8 cellular contexts compared by ENCODE assay signal in the genomic region with DNA sequence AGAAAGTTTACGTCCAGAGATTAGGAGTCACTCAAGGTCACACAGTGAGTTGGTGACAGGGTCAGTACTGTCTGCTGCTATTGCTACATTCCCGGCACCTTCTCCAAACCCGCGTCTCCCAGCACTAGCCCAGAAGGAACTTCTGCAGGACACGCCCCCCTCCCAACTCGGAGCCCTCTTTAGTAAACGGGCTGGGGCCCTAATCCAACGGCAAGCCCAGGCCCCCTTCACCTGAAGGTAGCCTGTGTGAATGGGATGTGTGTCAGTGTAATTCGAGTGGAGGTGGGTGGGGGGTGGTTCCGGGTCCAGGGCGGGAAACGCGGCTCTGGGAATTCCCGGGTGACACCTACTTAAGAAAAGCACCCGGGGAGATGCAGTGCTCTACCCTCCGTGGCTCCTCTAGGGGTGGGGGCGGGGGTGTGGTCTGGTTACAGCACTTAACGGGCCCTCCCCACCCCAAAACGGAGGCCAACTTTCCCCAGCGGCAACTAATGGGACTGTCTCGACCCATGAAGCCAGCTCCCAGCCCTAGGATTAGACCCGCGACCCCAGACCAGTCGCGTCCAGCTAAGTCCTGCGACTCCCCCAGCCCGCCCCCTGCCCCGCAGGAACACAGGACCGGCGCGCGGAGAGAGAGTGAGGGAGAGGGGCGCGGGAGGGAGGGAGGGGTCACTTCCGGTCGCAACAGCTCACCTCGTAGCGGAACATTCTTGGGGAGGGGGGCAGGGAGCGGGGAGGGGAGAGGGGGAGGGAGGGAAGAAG. TPM values are rescaled to one million over a fixed set of nuclear protein-coding genes. Genes with fewer than 3 reads are reported as not detected.
DNase-seq lines count a peak whose midpoint lies in the region; ATAC-seq and TF ChIP-seq lines count a peak whose summit lies in the region.

No MANE protein-coding gene starts in this region.

- intact Hi-C loops in heart left ventricle (cut with DNase I) = loop anchor here in 6 of 10 donors (2.0 to 10.0 kb wide), 11 partner anchors 51 to 524 kb away; a partner anchor contains a TSS

- peak overlapping the region; percentile 90 for H3K4me3 Mint-ChIP-seq in activated naive CD8-positive, alpha-beta T cell

- 0 to 1% (median 1%) methylated on average over 11 to 39 of the region's 39 CpGs for WGBS in heart left ventricle, 4 donors

- H3K4me1 Mint-ChIP-seq in activated naive CD8-positive, alpha-beta T cell (ENCODE audit: low read depth) = peaks cover 46% of the 10 kb centered on the region

- H3K4me1 ChIP-seq in SJCRH30 (peaks cover 5% of the 10 kb centered on the region; the same call in 1 of the 2 replicates), heart left ventricle (peaks cover 6 to 46% (median 20%) of the 10 kb centered on the region in 12 donors)

- DNase-seq in AG08395 (ENCODE audit: low spot score) = peak; percentile 44
- peak; percentile 43 to 49 for DNase-seq in SJCRH30
- DNase-seq in heart left ventricle = peak in 4 of 5 donors; percentile 49 to 77 (median 64)
- peak; percentile 38 for DNase-seq in renal cortical epithelial cell (ENCODE audit: low read depth)
- DNase-seq in NCI-H446 treated with DMSO at 0.1 percent for 48 hours (lab: John Stamatoyannopoulos, UW) = no peak

- no peaks in the 10 kb centered on the region for H3K9me3 ChIP-seq in SJCRH30 (replicated peaks)
- H3K9me3 ChIP-seq in heart left ventricle = no peaks in the 10 kb centered on the region

- peak overlapping the region; percentile 88 for H3K27ac Mint-ChIP-seq in activated naive CD8-positive, alpha-beta T cell

- no peaks in the 10 kb centered on the region for H3K27me3 ChIP-seq in SJCRH30
- H3K27me3 ChIP-seq in heart left ventricle = no peaks in the 10 kb centered on the region

- H3K27ac ChIP-seq in SJCRH30 (peak overlapping the region; percentile 63), heart left ventricle (peak overlapping the region; percentile 82 to 99 (median 92))

- no peak for TF ChIP-seq POLR2A in heart left ventricle (IDR thresholded peaks at IDR 0.05)

- no peaks in the 10 kb centered on the region for H3K9me3 Mint-ChIP-seq in activated naive CD8-positive, alpha-beta T cell (ENCODE audit: low read depth)

- H3K36me3 ChIP-seq in SJCRH30 (peaks cover 26% of the 10 kb centered on the region), heart left ventricle (peaks cover 0 to 37% (median 34%) of the 10 kb centered on the region in 9 donors)

- peaks cover 4% of the 10 kb centered on the region for H3K36me3 Mint-ChIP-seq in activated naive CD8-positive, alpha-beta T cell

- H3K4me3 ChIP-seq in SJCRH30 (peak overlapping the region; percentile 63), heart left ventricle (peak overlapping the region; percentile 71 to 99 (median 90))

- TF ChIP-seq CTCF in heart left ventricle (IDR thresholded peaks at IDR 0.05) = peak in 3 of 12 donors; percentile 12 to 22 (median 20)

- no peaks in the 10 kb centered on the region for H3K27me3 Mint-ChIP-seq in activated naive CD8-positive, alpha-beta T cell

- peak; percentile 2 for ATAC-seq in GM18870 (IDR thresholded peaks at IDR 0.05; ENCODE audit: unreplicated experiment)
- ATAC-seq in HG03159 (IDR thresholded peaks at IDR 0.05; ENCODE audit: unreplicated experiment) = peak; percentile 34
- ATAC-seq in heart left ventricle = peak in 3 of 4 donors; percentile 11 to 52 (median 35)

RNA-seq across cellular contexts. Expression of a gene that starts 0.5 kb away (rescaled TPM):
- total RNA-seq in SJCRH30 (2014; rRNA removed; shearing (Covaris generic)) = 27.5 and 31.2 TPM in 2 replicates
- total RNA-seq in heart left ventricle = 10 to 100 TPM; 14.4 to 33.3 (median 24.8) TPM
- 10 to 100 TPM in 1 of 2 donors, 1 to 10 TPM in 1; 9.3 to 23.9 TPM for polyA plus RNA-seq in heart left ventricle
- total RNA-seq in renal cortical epithelial cell = 6.3 and 20.6 TPM in 2 replicates

RNA-seq across cellular contexts. Expression of a gene that starts 45.3 kb away (rescaled TPM):
- not detected in 2 replicates for total RNA-seq in SJCRH30 (2014; rRNA removed; shearing (Covaris generic))
- total RNA-seq in heart left ventricle (not detected), renal cortical epithelial cell (not detected in 2 replicates)
- polyA plus RNA-seq in heart left ventricle = not detected

RNA-seq across cellular contexts. Expression of a gene that starts 52.8 kb away (rescaled TPM):
- total RNA-seq in SJCRH30 (2014; rRNA removed; shearing (Covaris generic)) = 17.2 and 20.0 TPM in 2 replicates
- total RNA-seq in heart left ventricle = 10 to 100 TPM; 23.4 to 48.3 (median 33.1) TPM
- 10 to 100 TPM; 12.0 to 22.2 TPM for polyA plus RNA-seq in heart left ventricle
- 32.0 and 71.3 TPM in 2 replicates for total RNA-seq in renal cortical epithelial cell
